In genomic region chr15:90228960-90229359, GRCh38 we compare ENCODE assay signal across 3 cellular contexts. TPM values are rescaled to one million over a fixed set of nuclear protein-coding genes. Genes with fewer than 3 reads are reported as not detected.
DNase-seq lines count a peak whose midpoint lies in the region; ATAC-seq lines count a peak whose summit lies in the region.
"Had no signal": no experiment of that assay in that cellular context is flagged by ENCODE, and none has a peak within 500 bp of the region (broad histone marks: within the 10 kb centered on the region; RNA-seq: fewer than 3 reads in every experiment).

No MANE protein-coding gene starts in this region.

- H3K27me3 Mint-ChIP-seq in immature natural killer cell (ENCODE audit: low read depth in 3 of 3) = peaks cover 19 to 27% (median 24%) of the 10 kb centered on the region in 3 donors

- H3K4me3 Mint-ChIP-seq in immature natural killer cell = no peak overlapping the region

- H3K4me1 Mint-ChIP-seq in immature natural killer cell = peaks cover 43% of the 10 kb centered on the region in 2 donors

- ATAC-seq in HG03039 (IDR thresholded peaks at IDR 0.05; ENCODE audit: unreplicated experiment) = no peak

- no peaks in the 10 kb centered on the region for H3K9me3 Mint-ChIP-seq in immature natural killer cell

- peak overlapping the region; percentile 99 to 100 (median 99) for H3K27ac Mint-ChIP-seq in immature natural killer cell

- peaks cover 7 to 33% (median 10%) of the 10 kb centered on the region in 3 donors for H3K36me3 Mint-ChIP-seq in immature natural killer cell

- no peak for DNase-seq in immature natural killer cell
- DNase-seq: aorta had no signal

RNA-seq across cellular contexts. Expression of gene CIB1, which starts 4.8 kb away (rescaled TPM):
- polyA plus RNA-seq in immature natural killer cell = 100 to 1,000 TPM; 219 to 304 (median 265) TPM

RNA-seq across cellular contexts. Expression of gene GDPGP1, which starts 5.0 kb away (rescaled TPM):
- polyA plus RNA-seq in immature natural killer cell = 1 to 10 TPM in 2 of 3 donors, under 1 TPM in 1; 0.82 to 5.9 (median 1.4) TPM

RNA-seq across cellular contexts. Expression of gene TTLL13, which starts 20.4 kb away (rescaled TPM):
- polyA plus RNA-seq in immature natural killer cell = 1 to 10 TPM in 1 of 3 donors, under 1 TPM in 2; 0.23 to 2.0 (median 0.24) TPM
- polyA plus RNA-seq: aorta had no signal

RNA-seq across cellular contexts. Expression of gene SEMA4B, which starts 27.8 kb away (rescaled TPM):
- polyA plus RNA-seq in immature natural killer cell = 10 to 100 TPM in 2 of 3 donors, 1 to 10 TPM in 1; 3.3 to 12.1 (median 11.4) TPM

RNA-seq across cellular contexts. Expression of gene NGRN, which starts 36.5 kb away (rescaled TPM):
- polyA plus RNA-seq in immature natural killer cell = 10 to 100 TPM; 20.2 to 32.1 (median 26.0) TPM
